Comparison of ENCODE assay signal across 13 cellular contexts in the genomic region with DNA sequence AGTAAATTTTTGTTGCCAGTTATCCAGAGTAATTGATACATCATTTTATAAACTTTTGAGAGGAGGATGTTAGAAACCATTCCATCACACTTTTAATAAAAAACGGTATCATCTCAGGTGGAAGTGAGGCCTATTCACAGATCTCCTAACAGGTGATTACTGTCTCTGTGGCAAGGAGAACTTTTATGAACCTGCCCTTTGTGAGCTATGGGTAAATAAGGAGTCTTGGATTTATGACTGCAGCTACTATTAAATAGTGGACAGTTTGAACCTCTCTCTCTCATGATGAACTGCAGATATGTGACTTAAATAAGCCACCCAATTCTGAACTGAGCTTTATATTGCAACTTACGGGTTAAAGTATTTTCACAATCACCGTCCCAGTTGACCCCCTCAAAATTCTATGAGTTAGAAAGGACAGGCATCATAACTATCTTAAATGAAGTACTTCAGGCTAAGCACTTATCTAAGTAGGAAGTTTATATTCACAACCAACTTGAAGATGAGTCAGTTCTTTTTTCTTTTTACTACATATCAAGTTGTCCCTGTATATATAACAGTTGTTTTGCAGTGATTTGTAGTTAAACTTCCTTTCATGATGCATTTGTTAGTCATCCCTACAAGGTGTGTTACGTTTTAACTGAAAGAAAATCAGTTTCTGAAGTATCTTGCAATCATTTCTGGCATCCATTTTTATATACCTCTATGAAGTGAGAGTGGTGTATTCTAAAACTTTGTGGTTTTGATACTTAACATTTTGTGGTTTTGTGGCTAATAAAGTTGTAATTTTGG. TPM values are rescaled to one million over a fixed set of nuclear protein-coding genes. Genes with fewer than 3 reads are reported as not detected.
A peak's percentile ranks its signal among the peaks of the same experiment; 100 is the strongest.
DNase-seq lines count a peak whose midpoint lies in the region; ATAC-seq and TF ChIP-seq lines count a peak whose summit lies in the region.
"Had no signal": no experiment of that assay in that cellular context is flagged by ENCODE, and none has a peak within 500 bp of the region (broad histone marks: within the 10 kb centered on the region; RNA-seq: fewer than 3 reads in every experiment).

No MANE protein-coding gene starts in this region.

- CTCF ChIA-PET in Panc1 (lab: Charles Lee) = no interaction called here

- TF ChIP-seq CTCF in Panc1 (IDR thresholded peaks at IDR 0.05) (no peak), epithelial cell of esophagus (IDR thresholded peaks at IDR 0.05; ENCODE audit: insufficient read depth, low read depth, low read length, missing control alignments) (no peak)

- no peaks in the 10 kb centered on the region for H3K9me3 ChIP-seq in Panc1 (ENCODE audit: control insufficient read depth, insufficient read depth, low read depth, low read length)

- no peaks in the 10 kb centered on the region; the same call in 1 of the 2 replicates for H3K36me3 ChIP-seq in Panc1 (ENCODE audit: control insufficient read depth, insufficient read depth, low read length)

- no peaks in the 10 kb centered on the region for H3K9me3 Mint-ChIP-seq in activated T-cell treated with anti-CD3 and anti-CD28 coated beads, Interleukin-2, amount 50 U/mL, for 72 hours

- peaks cover 0 to 3% of the 10 kb centered on the region in 2 donors for H3K36me3 Mint-ChIP-seq in activated T-cell treated with anti-CD3 and anti-CD28 coated beads, Interleukin-2, amount 50 U/mL, for 72 hours (ENCODE audit: insufficient read depth in 2 of 2)

- POLR2A ChIA-PET in Panc1 (lab: Charles Lee) = no interaction called here

- ATAC-seq in activated T-cell treated with anti-CD3 and anti-CD28 coated beads, Interleukin-2, amount 50 U/mL, for 72 hours (replicated peaks in 1 of 2) = peak; percentile 92 to 98
- ATAC-seq in Panc1 (peak; percentile 71), HG02798 (IDR thresholded peaks at IDR 0.05; ENCODE audit: poor library complexity, unreplicated experiment) (no peak), GM18909 (IDR thresholded peaks at IDR 0.05; ENCODE audit: poor library complexity, unreplicated experiment) (no peak)
- ATAC-seq in stimulated activated naive CD8-positive, alpha-beta T cell treated with anti-CD3 and anti-CD28 coated beads, Interleukin-15, Interleukin-2, amounts not matched to agents 100 U/mL and 50 U/mL, for 24 hours = peak; percentile 55

- no peak overlapping the region for H3K4me3 ChIP-seq in Panc1 (ENCODE audit: low read depth in 2 of 2, low read length in 2 of 2)
- H3K4me3 ChIP-seq in epithelial cell of esophagus (ENCODE audit: low read length) = no peak overlapping the region

- intact Hi-C loops in Panc1 (cut with micrococcal nuclease; ENCODE audit: unreplicated experiment) = no loop called here

- H3K27me3 ChIP-seq in Panc1 (ENCODE audit: control insufficient read depth, insufficient read depth, low read length) = no peaks in the 10 kb centered on the region

- peaks cover 13% of the 10 kb centered on the region; the same call in 1 of the 2 replicates for H3K4me1 ChIP-seq in Panc1 (ENCODE audit: control insufficient read depth, insufficient read depth, low read length)

- no peak overlapping the region; the same call in 1 of the 2 replicates for H3K27ac ChIP-seq in Panc1 (ENCODE audit: low read length)

- no peak for DNase-seq in activated T-cell treated with anti-CD3 and anti-CD28 coated beads, Interleukin-2, amount 50 U/mL, for 72 hours
- no peak for DNase-seq in activated T-cell treated with anti-CD3 and anti-CD28 coated beads, Interleukin-2, amount 50 U/mL, for 1 hour
- no peak for DNase-seq in Panc1 (ENCODE audit: low read depth, low spot score)
- peak; percentile 80 for DNase-seq in epithelial cell of esophagus (ENCODE audit: low read depth)
- no peak for DNase-seq in stimulated activated naive CD8-positive, alpha-beta T cell treated with anti-CD3 and anti-CD28 coated beads, Interleukin-15, Interleukin-2, amounts not matched to agents 100 U/mL and 50 U/mL, for 24 hours
- no peak for DNase-seq in stimulated activated CD4-positive, alpha-beta T cell treated with anti-CD3 and anti-CD28 coated beads, Interleukin-15, amount 100 ng/mL, for 24 hours
- DNase-seq: activated CD8-positive, alpha-beta memory T cell treated with anti-CD3 and anti-CD28 coated beads for 24 hours; AML-193; anterior cingulate cortex; NCI-H1092 treated with DMSO at 0.1 percent for 48 hours; NCI-H526 had no signal

- peak overlapping the region in 1 of 2 donors; percentile 25 for H3K4me3 Mint-ChIP-seq in activated T-cell treated with anti-CD3 and anti-CD28 coated beads, Interleukin-2, amount 50 U/mL, for 72 hours

- in situ Hi-C loops in Panc1 (cut with HindIII; ENCODE audit: low pct_unique_long_range_greater_than_20kb, low sequenced_read_pairs) = no loop called here

- H3K4me1 Mint-ChIP-seq in activated T-cell treated with anti-CD3 and anti-CD28 coated beads, Interleukin-2, amount 50 U/mL, for 72 hours (ENCODE audit: low read depth) = peaks cover 40% of the 10 kb centered on the region

- no peak overlapping the region for H3K27ac Mint-ChIP-seq in activated T-cell treated with anti-CD3 and anti-CD28 coated beads, Interleukin-2, amount 50 U/mL, for 72 hours

- H3K27me3 Mint-ChIP-seq in activated T-cell treated with anti-CD3 and anti-CD28 coated beads, Interleukin-2, amount 50 U/mL, for 72 hours (ENCODE audit: low read depth) = no peaks in the 10 kb centered on the region

- BruUV-seq in Panc1 (replicated peaks; lab: Mats Ljungman, UMichigan) = no TSS peak

RNA-seq across cellular contexts. Expression of a gene that starts 45.9 kb away (rescaled TPM):
- 10 to 100 TPM; 43.9 to 44.1 TPM for total RNA-seq in activated T-cell treated with anti-CD3 and anti-CD28 coated beads, Interleukin-2, amount 50 U/mL, for 72 hours
- 73.0 TPM for total RNA-seq in Panc1 (2021; ENCODE audit: unreplicated experiment)
- polyA plus RNA-seq in Panc1 (2012; ENCODE audit: insufficient read length) = 92.5 TPM

RNA-seq across cellular contexts. Expression of a gene that starts 47.4 kb away (rescaled TPM):
- total RNA-seq in activated T-cell treated with anti-CD3 and anti-CD28 coated beads, Interleukin-2, amount 50 U/mL, for 72 hours = 10 to 100 TPM; 66.3 to 74.3 TPM
- 38.0 TPM for total RNA-seq in Panc1 (2021; ENCODE audit: unreplicated experiment)
- polyA plus RNA-seq in Panc1 (2012; ENCODE audit: insufficient read length) = 32.5 TPM

Comparison
In these comparisons a context has a peak if more than half of its experiments do, and no peak if none do; other contexts are left out.
1. ATAC-seq: peak in activated T-cell treated with anti-CD3 and anti-CD28 coated beads, Interleukin-2, amount 50 U/mL, for 72 hours (2 of 2), Panc1 (single experiment) and stimulated activated naive CD8-positive, alpha-beta T cell treated with anti-CD3 and anti-CD28 coated beads, Interleukin-15, Interleukin-2, amounts not matched to agents 100 U/mL and 50 U/mL, for 24 hours (single experiment); none in HG02798 (single experiment) and GM18909 (single experiment).